ENCODE assay signal across 21 cellular contexts in genomic region chr9:130741024-130741305, GRCh38. TPM values are rescaled to one million over a fixed set of nuclear protein-coding genes. Genes with fewer than 3 reads are reported as not detected.
DNase-seq lines count a peak whose midpoint lies in the region; ATAC-seq, FAIRE-seq and TF ChIP-seq lines count a peak whose summit lies in the region.
"Had no signal": no experiment of that assay in that cellular context is flagged by ENCODE, and none has a peak within 500 bp of the region (broad histone marks: within the 10 kb centered on the region; RNA-seq: fewer than 3 reads in every experiment).

No MANE protein-coding gene starts in this region.

- H3K27me3 ChIP-seq in IMR-90 (ENCODE audit: control insufficient read depth, insufficient read depth, low read length) (no peaks in the 10 kb centered on the region), K562 (ENCODE audit: control insufficient read depth in 2 of 2, insufficient read depth in 2 of 2, low read length in 2 of 2) (no peaks in the 10 kb centered on the region), H7 (ENCODE audit: control insufficient read depth, insufficient read depth, low read length) (no peaks in the 10 kb centered on the region)
- H3K27me3 ChIP-seq: BE2C, BLaER1 had no signal

- no peak overlapping the region for H4K5ac ChIP-seq in IMR-90 (ENCODE audit: low read depth, low read length)

- no peak overlapping the region for H3K4ac ChIP-seq in IMR-90 (ENCODE audit: low read depth, low read length)

- H3K56ac ChIP-seq in IMR-90 (ENCODE audit: extremely low read depth, insufficient read depth, low read length), result no peak overlapping the region

- H2BK15ac ChIP-seq in IMR-90 (ENCODE audit: low read depth, low read length), result no peak overlapping the region

- no peak for FAIRE-seq in K562 (lab: Jason Lieb, UNC)
- FAIRE-seq: A204.1, D721Med, G401.6, GM12891, GM19239 had no signal

- no peak overlapping the region for H2AK9ac ChIP-seq in IMR-90 (replicated peaks; ENCODE audit: low read depth, low read length, poor library complexity)

- H2BK120ac ChIP-seq in IMR-90 (ENCODE audit: low read depth, low read length), result no peak overlapping the region

- no peaks in the 10 kb centered on the region for H3K36me3 ChIP-seq in HEK293 (ENCODE audit: control insufficient read depth in 2 of 2, insufficient read depth in 1 of 2, low read length in 2 of 2)
- H3K36me3 ChIP-seq in IMR-90 (ENCODE audit: control insufficient read depth, insufficient read depth, low read length), result peaks cover 2% of the 10 kb centered on the region; the same call in 1 of the 2 replicates
- H3K36me3 ChIP-seq in K562 (ENCODE audit: control insufficient read depth, insufficient read depth, low read length), result peaks cover 65% of the 10 kb centered on the region
- no peaks in the 10 kb centered on the region for H3K36me3 ChIP-seq in H7 (replicated peaks; ENCODE audit: control insufficient read depth, insufficient read depth, low read length)
- H3K36me3 ChIP-seq: BE2C had no signal

- intact Hi-C loops in IMR-90 (cut with micrococcal nuclease) (no loop called here), K562 (cut with micrococcal nuclease) (no loop called here)

- H3K18ac ChIP-seq in IMR-90 (ENCODE audit: low read depth, low read length), result no peak overlapping the region

- H3K4me3 ChIP-seq in HEK293 (ENCODE audit: low read depth, low read length), result no peak overlapping the region
- H3K4me3 ChIP-seq in IMR-90 (ENCODE audit: insufficient read depth, low read depth, low read length), result no peak overlapping the region
- no peak overlapping the region for H3K4me3 ChIP-seq in K562
- no peak overlapping the region for H3K4me3 ChIP-seq in H7 (ENCODE audit: insufficient read depth, low read depth, low read length)
- H3K4me3 ChIP-seq: BLaER1 had no signal

- WGBS in IMR-90 (ENCODE audit: extremely low coverage in 2 of 2, insufficient read length in 1 of 2), 2 experiments, result 100% methylated on average over 1 of the region's 3 CpGs; no CpG with 5 or more reads in 1 of the 2 experiments
- WGBS in K562 (ENCODE audit: insufficient coverage, low coverage, missing lambda C conversion rate), result 85% methylated on average over 3 of the region's 3 CpGs

- dilution Hi-C loops in IMR-90 (cut with HindIII; ENCODE audit: low sequenced_read_pairs, unreplicated experiment), result no loop called here

- no peak overlapping the region for H3K23ac ChIP-seq in IMR-90 (ENCODE audit: low read depth, low read length)

- BruUV-seq in IMR-90 (replicated peaks; lab: Mats Ljungman, UMichigan) (no TSS peak), K562 (replicated peaks; lab: Mats Ljungman, UMichigan) (no TSS peak)

- no peak overlapping the region for H4K91ac ChIP-seq in IMR-90 (ENCODE audit: insufficient read depth, low read depth, low read length)

- TF ChIP-seq EP300 in K562 (IDR thresholded peaks at IDR 0.05; ENCODE audit: low read length), result no peak

- peak overlapping the region; percentile 84 for H2AK5ac ChIP-seq in IMR-90 (ENCODE audit: low read depth, low read length)

- H3K9me3 ChIP-seq in HEK293 (ENCODE audit: control insufficient read depth, insufficient read depth, low read depth, low read length) (no peaks in the 10 kb centered on the region), IMR-90 (ENCODE audit: control insufficient read depth, insufficient read depth, low read length) (no peaks in the 10 kb centered on the region), K562 (replicated peaks; ENCODE audit: control insufficient read depth, insufficient read depth, low read depth, low read length) (no peaks in the 10 kb centered on the region)
- H3K9me3 ChIP-seq: BE2C, Caco-2 had no signal

- no peak overlapping the region for H3K14ac ChIP-seq in IMR-90 (replicated peaks; ENCODE audit: low read depth, low read length)

- no peaks in the 10 kb centered on the region for H3K79me2 ChIP-seq in K562 (ENCODE audit: control insufficient read depth, insufficient read depth, low read length)

- peaks cover 16% of the 10 kb centered on the region; the same call in 1 of the 2 replicates for H3K9me1 ChIP-seq in IMR-90 (ENCODE audit: insufficient read depth, low read length)
- H3K9me1 ChIP-seq in K562 (ENCODE audit: control insufficient read depth, insufficient read depth, low read length), result peaks cover 8% of the 10 kb centered on the region

- TF ChIP-seq RAD21 in IMR-90 (IDR thresholded peaks at IDR 0.05; ENCODE audit: low read length), result no peak
- no peak for TF ChIP-seq RAD21 in K562 (CRISPR knock-in tag; conservative IDR thresholded peaks at IDR 0.05 in 1 of 2, IDR thresholded peaks at IDR 0.05 in 1 of 2)

- in situ Hi-C loops in IMR-90 (cut with MboI; ENCODE audit: low sequenced_read_pairs) (no loop called here), K562 (cut with MboI) (no loop called here)

- H3K9ac ChIP-seq in IMR-90 (ENCODE audit: low read depth, low read length) (no peak overlapping the region), K562 (ENCODE audit: insufficient read depth in 1 of 2, low read depth in 2 of 2, low read length in 2 of 2) (no peak overlapping the region)
- H3K9ac ChIP-seq: BLaER1 had no signal

- H3K79me1 ChIP-seq in IMR-90 (ENCODE audit: low read depth in 1 of 2, low read length in 2 of 2), result peaks cover 42 to 76% of the 10 kb centered on the region in 2 experiments

- H3K4me1 ChIP-seq in HEK293 (ENCODE audit: control insufficient read depth, insufficient read depth, low read length) (no peaks in the 10 kb centered on the region), IMR-90 (ENCODE audit: control insufficient read depth, insufficient read depth, low read length) (peaks cover 7% of the 10 kb centered on the region), K562 (replicated peaks in 1 of 2; ENCODE audit: control insufficient read depth in 2 of 2, insufficient read depth in 2 of 2, low read length in 2 of 2) (no peaks in the 10 kb centered on the region)
- H3K4me1 ChIP-seq: BE2C, Caco-2 had no signal

- DNase-seq in IMR-90 (no peak), K562 (ENCODE audit: extremely low read depth in 1 of 4, low spot score in 3 of 4) (peak in 3 of 4 experiments; percentile 56 to 66 (median 58)), H7 (no peak)
- DNase-seq: 8988T; ACHN; BE2C; C1 segment of cervical spinal cord; Caco-2; Calu3; CD4-positive, CD25-positive, alpha-beta regulatory T cell; CD8-positive, alpha-beta T cell; DMS79 treated with DMSO at 0.1 percent for 48 hours; GF-D8 had no signal

- ATAC-seq in IMR-90 (ENCODE audit: low read depth), result no peak
- ATAC-seq in K562, result no peak
- ATAC-seq in GM21786 (IDR thresholded peaks at IDR 0.05; ENCODE audit: unreplicated experiment), result no peak
- ATAC-seq: CD8-positive, alpha-beta T cell had no signal

- TF ChIP-seq POLR2A in IMR-90 (IDR thresholded peaks at IDR 0.05; ENCODE audit: low read depth, low read length) (no peak), K562 (conservative IDR thresholded peaks at IDR 0.05) (no peak)

- no peak overlapping the region for H2AFZ ChIP-seq in IMR-90 (replicated peaks; ENCODE audit: low read length, poor library complexity)
- no peak overlapping the region for H2AFZ ChIP-seq in K562 (ENCODE audit: low read depth, low read length)

- H4K20me1 ChIP-seq in IMR-90 (ENCODE audit: insufficient read depth, low read length) (peaks cover 11% of the 10 kb centered on the region), K562 (replicated peaks; ENCODE audit: control insufficient read depth, insufficient read depth, low read length) (peaks cover 7% of the 10 kb centered on the region; the same call in 1 of the 2 replicates)

- H3K27ac ChIP-seq in HEK293 (ENCODE audit: extremely low read depth, low read depth, low read length) (no peak overlapping the region), IMR-90 (ENCODE audit: insufficient read depth, low read length) (no peak overlapping the region), K562 (ENCODE audit: extremely low read depth, low read depth, low read length) (no peak overlapping the region)
- H3K27ac ChIP-seq: BLaER1 had no signal

- H2BK20ac ChIP-seq in IMR-90 (ENCODE audit: low read depth, low read length), result no peak overlapping the region; the same call in 1 of the 2 replicates

- H3K4me2 ChIP-seq in IMR-90 (ENCODE audit: low read depth, low read length) (no peak overlapping the region), K562 (ENCODE audit: insufficient read depth, low read length) (no peak overlapping the region)
- H3K4me2 ChIP-seq: BLaER1 had no signal

- H4K8ac ChIP-seq in IMR-90 (ENCODE audit: low read depth in 2 of 2, low read length in 2 of 2), result no peak overlapping the region

- CTCF ChIA-PET in HEK293 (lab: Yijun Ruan, JAX) (interaction anchor here (0.7 to 1.1 kb wide), 2 partner anchors 41 to 124 kb away, joined by 3 to 4 read pairs; no protein-coding TSS in a partner anchor), IMR-90 (lab: Yijun Ruan, JAX) (no interaction called here), K562 (lab: Yijun Ruan, JAX; ENCODE audit: low intra/inter-chr PET ratio) (no interaction called here)

- TF ChIP-seq CTCF in HEK293 (tag by site-specific recombination; IDR thresholded peaks at IDR 0.05) (no peak), IMR-90 (conservative IDR thresholded peaks at IDR 0.05; ENCODE audit: low read depth, low read length) (no peak), K562 (IDR thresholded peaks at IDR 0.05 in 2 of 3, conservative IDR thresholded peaks at IDR 0.05 in 1 of 3; ENCODE audit: insufficient read depth in 2 of 3, low read depth in 1 of 3, low read length in 3 of 3) (no peak)

- no peak overlapping the region for H2BK5ac ChIP-seq in IMR-90 (ENCODE audit: low read depth, low read length, poor library complexity, severe bottlenecking)

- POLR2A ChIA-PET in HEK293 (lab: Yijun Ruan, JAX), result interaction anchor here (0.7 kb wide), 1 partner anchor 303 kb away, joined by 4 read pairs; no protein-coding TSS in a partner anchor
- POLR2A ChIA-PET in IMR-90 (lab: Charles Lee; ENCODE audit: unreplicated experiment), result no interaction called here
- POLR2A ChIA-PET in K562 (lab: Yijun Ruan, JAX), result interaction anchor here (1.8 to 13.0 kb wide), 3 partner anchors 8 to 15 kb away, joined by 7 to 141 read pairs (median 20); no protein-coding TSS in a partner anchor

RNA-seq across cellular contexts. Expression of gene EXOSC2, which starts 47.4 kb away (rescaled TPM):
- total RNA-seq in IMR-90 (2012; rRNA removed), result 47.5 and 48.6 TPM in 2 replicates
- polyA plus RNA-seq in IMR-90 (2012; rRNA removed), result 24.7 and 27.0 TPM in 2 replicates
- 8.7 and 18.7 TPM in 2 replicates for polyA plus RNA-seq in IMR-90 (2012; cell fraction: cytosol; rRNA removed)
- polyA plus RNA-seq in IMR-90 (2012; cell fraction: nucleus; rRNA removed; ENCODE audit: low replicate concordance), result 19.3 and 46.1 TPM in 2 replicates
- 184 and 273 TPM in 2 replicates for total RNA-seq in K562 (2011; cell fraction: chromatin; rRNA removed; ENCODE audit: low replicate concordance)
- 146 and 158 TPM in 2 replicates for total RNA-seq in K562 (2011; cell fraction: nucleolus; rRNA removed)
- total RNA-seq in K562 (2011; cell fraction: nucleoplasm; rRNA removed), result 163 and 165 TPM in 2 replicates
- 48.5 and 50.6 TPM in 2 replicates for total RNA-seq in K562 (2014; rRNA removed)
- 101 and 105 TPM in 2 replicates for total RNA-seq in K562 (2014; rRNA removed; fragmentation: Illumina TruSeq; extraction: Trizol)
- 81.4 and 87.0 TPM in 2 replicates for total RNA-seq in K562 (2015; rRNA removed; fragmentation: Illumina TruSeq; extraction: Trizol)
- total RNA-seq in K562 (2021), result 67.1 and 71.8 TPM in 2 replicates
- 59.9 and 87.5 TPM in 2 replicates for polyA plus RNA-seq in K562 (2011; rRNA removed)
- 43.9 and 54.9 TPM in 2 replicates for polyA plus RNA-seq in K562 (2011; cell fraction: cytosol; rRNA removed)
- polyA plus RNA-seq in K562 (2011; cell fraction: nucleus; rRNA removed), result 73.0 and 84.7 TPM in 2 replicates
- polyA plus RNA-seq in K562 (2012), result 29.1 and 50.1 TPM in 2 replicates
- polyA plus RNA-seq in K562 (2014; fragmentation: Illumina TruSeq; extraction: Trizol), result 69.1 and 77.6 TPM in 2 replicates
- polyA plus RNA-seq in K562 (2014; fragmentation: Nextera tagmentation; extraction: Ambion mirVana), result 10 to 100 TPM; 46.0 to 89.0 TPM
- polyA plus RNA-seq in K562 (2014; rRNA removed), result 66.5 and 75.3 TPM in 2 replicates
- 133 and 165 TPM in 2 replicates for polyA minus RNA-seq in K562 (2011; rRNA and poly(A)+ RNA removed)
- 30.0 and 37.4 TPM in 2 replicates for polyA minus RNA-seq in K562 (2011; cell fraction: cytosol; rRNA and poly(A)+ RNA removed)
- 44.0 and 56.3 TPM in 2 replicates for polyA minus RNA-seq in K562 (2011; cell fraction: nucleus; rRNA and poly(A)+ RNA removed)
- total RNA-seq in H7 (2014; rRNA removed; shearing (Covaris generic)), result 53.1 and 61.9 TPM in 2 replicates

Comparison
In these comparisons a context has a peak if more than half of its experiments do, and no peak if none do; other contexts are left out.
1. DNase-seq: peak in K562 (3 of 4); none in IMR-90 (single experiment) and H7 (single experiment).